ENCODE assay signal across 1 cellular context in the genomic region with DNA sequence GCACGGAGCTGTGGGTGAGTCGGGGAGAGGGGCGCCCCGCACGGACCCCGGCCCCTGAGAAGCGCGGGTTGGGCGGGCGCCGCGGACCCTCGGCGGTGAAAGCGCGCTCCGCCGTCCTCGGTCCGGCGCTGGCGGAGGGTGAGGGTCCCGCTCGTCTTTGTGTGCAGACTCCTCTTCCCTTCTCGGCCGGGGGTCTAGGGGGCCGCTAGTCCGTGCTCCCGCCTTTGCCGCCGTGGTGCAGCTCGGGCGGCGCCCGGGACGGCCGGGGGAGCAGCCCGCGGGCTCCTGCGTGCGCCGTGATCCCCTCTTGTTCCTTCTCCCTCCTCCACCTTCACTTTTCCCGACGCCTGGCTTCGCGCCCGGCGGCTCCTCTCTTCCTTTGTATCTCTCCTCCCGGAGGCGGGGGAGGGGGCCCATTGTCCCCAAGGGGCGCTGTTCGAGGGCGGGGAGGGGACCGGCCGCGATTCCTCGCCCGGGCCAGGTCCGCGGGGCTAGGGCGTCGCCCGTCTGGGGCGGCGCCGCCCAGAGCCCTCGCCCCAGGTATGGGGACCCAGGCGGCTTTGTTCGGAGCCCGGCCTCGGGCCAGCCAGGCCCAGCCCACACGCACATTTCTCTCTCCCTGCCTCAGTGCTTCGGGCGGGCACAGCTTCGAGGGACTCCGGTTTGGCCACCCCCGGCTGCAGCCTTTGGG.
A peak's percentile ranks its signal among the peaks of the same experiment; 100 is the strongest.
TF ChIP-seq lines count a peak whose summit lies in the region.

No MANE protein-coding gene starts in this region.

TF ChIP-seq in K562, 482 proteins besides CTCF, POLR2A, EP300 and RAD21 (continued from another document and continues in another):
- TF ChIP-seq, protein P1, sequence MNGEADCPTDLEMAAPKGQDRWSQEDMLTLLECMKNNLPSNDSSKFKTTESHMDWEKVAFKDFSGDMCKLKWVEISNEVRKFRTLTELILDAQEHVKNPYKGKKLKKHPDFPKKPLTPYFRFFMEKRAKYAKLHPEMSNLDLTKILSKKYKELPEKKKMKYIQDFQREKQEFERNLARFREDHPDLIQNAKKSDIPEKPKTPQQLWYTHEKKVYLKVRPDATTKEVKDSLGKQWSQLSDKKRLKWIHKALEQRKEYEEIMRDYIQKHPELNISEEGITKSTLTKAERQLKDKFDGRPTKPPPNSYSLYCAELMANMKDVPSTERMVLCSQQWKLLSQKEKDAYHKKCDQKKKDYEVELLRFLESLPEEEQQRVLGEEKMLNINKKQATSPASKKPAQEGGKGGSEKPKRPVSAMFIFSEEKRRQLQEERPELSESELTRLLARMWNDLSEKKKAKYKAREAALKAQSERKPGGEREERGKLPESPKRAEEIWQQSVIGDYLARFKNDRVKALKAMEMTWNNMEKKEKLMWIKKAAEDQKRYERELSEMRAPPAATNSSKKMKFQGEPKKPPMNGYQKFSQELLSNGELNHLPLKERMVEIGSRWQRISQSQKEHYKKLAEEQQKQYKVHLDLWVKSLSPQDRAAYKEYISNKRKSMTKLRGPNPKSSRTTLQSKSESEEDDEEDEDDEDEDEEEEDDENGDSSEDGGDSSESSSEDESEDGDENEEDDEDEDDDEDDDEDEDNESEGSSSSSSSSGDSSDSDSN (IDR thresholded peaks at IDR 0.05; ENCODE audit: borderline replicate concordance in 1 of 2, low read depth in 2 of 2, low read length in 2 of 2) = 0 out of 4 replicates have a peak, but pooled peaks of 1 of the 2 experiments have one; percentile 31
- TF ChIP-seq KAT7 (CRISPR knock-in tag; IDR thresholded peaks at IDR 0.05; ENCODE audit: borderline replicate concordance) = peak; percentile 83; the same call in 1 of the 2 replicates
- 0 out of 2 replicates have a peak, but pooled peaks have one; percentile 7 for TF ChIP-seq RB1 (IDR thresholded peaks at IDR 0.05; ENCODE audit: low read depth)
- TF ChIP-seq MAZ (CRISPR knock-in tag; conservative IDR thresholded peaks at IDR 0.05 in 1 of 2, IDR thresholded peaks at IDR 0.05 in 1 of 2) = 0 out of 4 replicates have a peak, but pooled peaks of 1 of the 2 experiments have one; percentile 25
- no peak for TF ChIP-seq TBP (optimal IDR thresholded peaks at IDR 0.05; ENCODE audit: low read depth, low read length)
- no peak for TF ChIP-seq BACH1 (tag; IDR thresholded peaks at IDR 0.05)
- TF ChIP-seq, protein P2, sequence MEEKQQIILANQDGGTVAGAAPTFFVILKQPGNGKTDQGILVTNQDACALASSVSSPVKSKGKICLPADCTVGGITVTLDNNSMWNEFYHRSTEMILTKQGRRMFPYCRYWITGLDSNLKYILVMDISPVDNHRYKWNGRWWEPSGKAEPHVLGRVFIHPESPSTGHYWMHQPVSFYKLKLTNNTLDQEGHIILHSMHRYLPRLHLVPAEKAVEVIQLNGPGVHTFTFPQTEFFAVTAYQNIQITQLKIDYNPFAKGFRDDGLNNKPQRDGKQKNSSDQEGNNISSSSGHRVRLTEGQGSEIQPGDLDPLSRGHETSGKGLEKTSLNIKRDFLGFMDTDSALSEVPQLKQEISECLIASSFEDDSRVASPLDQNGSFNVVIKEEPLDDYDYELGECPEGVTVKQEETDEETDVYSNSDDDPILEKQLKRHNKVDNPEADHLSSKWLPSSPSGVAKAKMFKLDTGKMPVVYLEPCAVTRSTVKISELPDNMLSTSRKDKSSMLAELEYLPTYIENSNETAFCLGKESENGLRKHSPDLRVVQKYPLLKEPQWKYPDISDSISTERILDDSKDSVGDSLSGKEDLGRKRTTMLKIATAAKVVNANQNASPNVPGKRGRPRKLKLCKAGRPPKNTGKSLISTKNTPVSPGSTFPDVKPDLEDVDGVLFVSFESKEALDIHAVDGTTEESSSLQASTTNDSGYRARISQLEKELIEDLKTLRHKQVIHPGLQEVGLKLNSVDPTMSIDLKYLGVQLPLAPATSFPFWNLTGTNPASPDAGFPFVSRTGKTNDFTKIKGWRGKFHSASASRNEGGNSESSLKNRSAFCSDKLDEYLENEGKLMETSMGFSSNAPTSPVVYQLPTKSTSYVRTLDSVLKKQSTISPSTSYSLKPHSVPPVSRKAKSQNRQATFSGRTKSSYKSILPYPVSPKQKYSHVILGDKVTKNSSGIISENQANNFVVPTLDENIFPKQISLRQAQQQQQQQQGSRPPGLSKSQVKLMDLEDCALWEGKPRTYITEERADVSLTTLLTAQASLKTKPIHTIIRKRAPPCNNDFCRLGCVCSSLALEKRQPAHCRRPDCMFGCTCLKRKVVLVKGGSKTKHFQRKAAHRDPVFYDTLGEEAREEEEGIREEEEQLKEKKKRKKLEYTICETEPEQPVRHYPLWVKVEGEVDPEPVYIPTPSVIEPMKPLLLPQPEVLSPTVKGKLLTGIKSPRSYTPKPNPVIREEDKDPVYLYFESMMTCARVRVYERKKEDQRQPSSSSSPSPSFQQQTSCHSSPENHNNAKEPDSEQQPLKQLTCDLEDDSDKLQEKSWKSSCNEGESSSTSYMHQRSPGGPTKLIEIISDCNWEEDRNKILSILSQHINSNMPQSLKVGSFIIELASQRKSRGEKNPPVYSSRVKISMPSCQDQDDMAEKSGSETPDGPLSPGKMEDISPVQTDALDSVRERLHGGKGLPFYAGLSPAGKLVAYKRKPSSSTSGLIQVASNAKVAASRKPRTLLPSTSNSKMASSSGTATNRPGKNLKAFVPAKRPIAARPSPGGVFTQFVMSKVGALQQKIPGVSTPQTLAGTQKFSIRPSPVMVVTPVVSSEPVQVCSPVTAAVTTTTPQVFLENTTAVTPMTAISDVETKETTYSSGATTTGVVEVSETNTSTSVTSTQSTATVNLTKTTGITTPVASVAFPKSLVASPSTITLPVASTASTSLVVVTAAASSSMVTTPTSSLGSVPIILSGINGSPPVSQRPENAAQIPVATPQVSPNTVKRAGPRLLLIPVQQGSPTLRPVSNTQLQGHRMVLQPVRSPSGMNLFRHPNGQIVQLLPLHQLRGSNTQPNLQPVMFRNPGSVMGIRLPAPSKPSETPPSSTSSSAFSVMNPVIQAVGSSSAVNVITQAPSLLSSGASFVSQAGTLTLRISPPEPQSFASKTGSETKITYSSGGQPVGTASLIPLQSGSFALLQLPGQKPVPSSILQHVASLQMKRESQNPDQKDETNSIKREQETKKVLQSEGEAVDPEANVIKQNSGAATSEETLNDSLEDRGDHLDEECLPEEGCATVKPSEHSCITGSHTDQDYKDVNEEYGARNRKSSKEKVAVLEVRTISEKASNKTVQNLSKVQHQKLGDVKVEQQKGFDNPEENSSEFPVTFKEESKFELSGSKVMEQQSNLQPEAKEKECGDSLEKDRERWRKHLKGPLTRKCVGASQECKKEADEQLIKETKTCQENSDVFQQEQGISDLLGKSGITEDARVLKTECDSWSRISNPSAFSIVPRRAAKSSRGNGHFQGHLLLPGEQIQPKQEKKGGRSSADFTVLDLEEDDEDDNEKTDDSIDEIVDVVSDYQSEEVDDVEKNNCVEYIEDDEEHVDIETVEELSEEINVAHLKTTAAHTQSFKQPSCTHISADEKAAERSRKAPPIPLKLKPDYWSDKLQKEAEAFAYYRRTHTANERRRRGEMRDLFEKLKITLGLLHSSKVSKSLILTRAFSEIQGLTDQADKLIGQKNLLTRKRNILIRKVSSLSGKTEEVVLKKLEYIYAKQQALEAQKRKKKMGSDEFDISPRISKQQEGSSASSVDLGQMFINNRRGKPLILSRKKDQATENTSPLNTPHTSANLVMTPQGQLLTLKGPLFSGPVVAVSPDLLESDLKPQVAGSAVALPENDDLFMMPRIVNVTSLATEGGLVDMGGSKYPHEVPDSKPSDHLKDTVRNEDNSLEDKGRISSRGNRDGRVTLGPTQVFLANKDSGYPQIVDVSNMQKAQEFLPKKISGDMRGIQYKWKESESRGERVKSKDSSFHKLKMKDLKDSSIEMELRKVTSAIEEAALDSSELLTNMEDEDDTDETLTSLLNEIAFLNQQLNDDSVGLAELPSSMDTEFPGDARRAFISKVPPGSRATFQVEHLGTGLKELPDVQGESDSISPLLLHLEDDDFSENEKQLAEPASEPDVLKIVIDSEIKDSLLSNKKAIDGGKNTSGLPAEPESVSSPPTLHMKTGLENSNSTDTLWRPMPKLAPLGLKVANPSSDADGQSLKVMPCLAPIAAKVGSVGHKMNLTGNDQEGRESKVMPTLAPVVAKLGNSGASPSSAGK (IDR thresholded peaks at IDR 0.05) = peak; percentile 29; the same call in 1 of the 2 replicates
- TF ChIP-seq, protein P3, sequence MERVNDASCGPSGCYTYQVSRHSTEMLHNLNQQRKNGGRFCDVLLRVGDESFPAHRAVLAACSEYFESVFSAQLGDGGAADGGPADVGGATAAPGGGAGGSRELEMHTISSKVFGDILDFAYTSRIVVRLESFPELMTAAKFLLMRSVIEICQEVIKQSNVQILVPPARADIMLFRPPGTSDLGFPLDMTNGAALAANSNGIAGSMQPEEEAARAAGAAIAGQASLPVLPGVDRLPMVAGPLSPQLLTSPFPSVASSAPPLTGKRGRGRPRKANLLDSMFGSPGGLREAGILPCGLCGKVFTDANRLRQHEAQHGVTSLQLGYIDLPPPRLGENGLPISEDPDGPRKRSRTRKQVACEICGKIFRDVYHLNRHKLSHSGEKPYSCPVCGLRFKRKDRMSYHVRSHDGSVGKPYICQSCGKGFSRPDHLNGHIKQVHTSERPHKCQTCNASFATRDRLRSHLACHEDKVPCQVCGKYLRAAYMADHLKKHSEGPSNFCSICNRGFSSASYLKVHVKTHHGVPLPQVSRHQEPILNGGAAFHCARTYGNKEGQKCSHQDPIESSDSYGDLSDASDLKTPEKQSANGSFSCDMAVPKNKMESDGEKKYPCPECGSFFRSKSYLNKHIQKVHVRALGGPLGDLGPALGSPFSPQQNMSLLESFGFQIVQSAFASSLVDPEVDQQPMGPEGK (CRISPR knock-in tag; IDR thresholded peaks at IDR 0.05; ENCODE audit: borderline replicate concordance) = no peak
- TF ChIP-seq SRSF9 (IDR thresholded peaks at IDR 0.05; ENCODE audit: borderline replicate concordance, low read depth, low read length) = no peak
- TF ChIP-seq POLR2G (IDR thresholded peaks at IDR 0.05; ENCODE audit: low read depth, low read length) = peak; percentile 30; the same call in 1 of the 2 replicates
- TF ChIP-seq FUS (optimal IDR thresholded peaks at IDR 0.05; ENCODE audit: low read depth, low read length) = no peak
- TF ChIP-seq ZNF12 (CRISPR knock-in tag; IDR thresholded peaks at IDR 0.05) = no peak
- TF ChIP-seq ZFX (CRISPR knock-in tag; IDR thresholded peaks at IDR 0.05) = peak; percentile 24; the same call in 1 of the 2 replicates
- no peak for TF ChIP-seq MIER1 (IDR thresholded peaks at IDR 0.05; ENCODE audit: low read depth)
- TF ChIP-seq, protein P4, sequence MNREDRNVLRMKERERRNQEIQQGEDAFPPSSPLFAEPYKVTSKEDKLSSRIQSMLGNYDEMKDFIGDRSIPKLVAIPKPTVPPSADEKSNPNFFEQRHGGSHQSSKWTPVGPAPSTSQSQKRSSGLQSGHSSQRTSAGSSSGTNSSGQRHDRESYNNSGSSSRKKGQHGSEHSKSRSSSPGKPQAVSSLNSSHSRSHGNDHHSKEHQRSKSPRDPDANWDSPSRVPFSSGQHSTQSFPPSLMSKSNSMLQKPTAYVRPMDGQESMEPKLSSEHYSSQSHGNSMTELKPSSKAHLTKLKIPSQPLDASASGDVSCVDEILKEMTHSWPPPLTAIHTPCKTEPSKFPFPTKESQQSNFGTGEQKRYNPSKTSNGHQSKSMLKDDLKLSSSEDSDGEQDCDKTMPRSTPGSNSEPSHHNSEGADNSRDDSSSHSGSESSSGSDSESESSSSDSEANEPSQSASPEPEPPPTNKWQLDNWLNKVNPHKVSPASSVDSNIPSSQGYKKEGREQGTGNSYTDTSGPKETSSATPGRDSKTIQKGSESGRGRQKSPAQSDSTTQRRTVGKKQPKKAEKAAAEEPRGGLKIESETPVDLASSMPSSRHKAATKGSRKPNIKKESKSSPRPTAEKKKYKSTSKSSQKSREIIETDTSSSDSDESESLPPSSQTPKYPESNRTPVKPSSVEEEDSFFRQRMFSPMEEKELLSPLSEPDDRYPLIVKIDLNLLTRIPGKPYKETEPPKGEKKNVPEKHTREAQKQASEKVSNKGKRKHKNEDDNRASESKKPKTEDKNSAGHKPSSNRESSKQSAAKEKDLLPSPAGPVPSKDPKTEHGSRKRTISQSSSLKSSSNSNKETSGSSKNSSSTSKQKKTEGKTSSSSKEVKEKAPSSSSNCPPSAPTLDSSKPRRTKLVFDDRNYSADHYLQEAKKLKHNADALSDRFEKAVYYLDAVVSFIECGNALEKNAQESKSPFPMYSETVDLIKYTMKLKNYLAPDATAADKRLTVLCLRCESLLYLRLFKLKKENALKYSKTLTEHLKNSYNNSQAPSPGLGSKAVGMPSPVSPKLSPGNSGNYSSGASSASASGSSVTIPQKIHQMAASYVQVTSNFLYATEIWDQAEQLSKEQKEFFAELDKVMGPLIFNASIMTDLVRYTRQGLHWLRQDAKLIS (CRISPR knock-in tag; IDR thresholded peaks at IDR 0.05) = peak; percentile 74; the same call in 1 of the 2 replicates
- TF ChIP-seq PCBP2 (IDR thresholded peaks at IDR 0.05; ENCODE audit: low read depth, low read length, poor library complexity, severe bottlenecking) = no peak
- 0 out of 2 replicates have a peak, but pooled peaks have one; percentile 20 for TF ChIP-seq LCOR (CRISPR knock-in tag; IDR thresholded peaks at IDR 0.05)
- no peak for TF ChIP-seq KLF6 (CRISPR knock-in tag; IDR thresholded peaks at IDR 0.05; ENCODE audit: borderline replicate concordance)
- peak; percentile 61 for TF ChIP-seq RBFOX2 (IDR thresholded peaks at IDR 0.05; ENCODE audit: low read depth, low read length)
- no peak for TF ChIP-seq CEBPG (CRISPR knock-in tag; IDR thresholded peaks at IDR 0.05)
- no peak for TF ChIP-seq CEBPG (tag; conservative IDR thresholded peaks at IDR 0.05 in 1 of 2, IDR thresholded peaks at IDR 0.05 in 1 of 2)
- TF ChIP-seq RBBP5 (IDR thresholded peaks at IDR 0.05; ENCODE audit: borderline replicate concordance, insufficient read depth, low read length, poor library complexity, severe bottlenecking) = peak; percentile 76
- TF ChIP-seq SMAD1 (IDR thresholded peaks at IDR 0.05; ENCODE audit: low read depth, low read length, partially characterized antibody) = no peak
- TF ChIP-seq, protein P5, sequence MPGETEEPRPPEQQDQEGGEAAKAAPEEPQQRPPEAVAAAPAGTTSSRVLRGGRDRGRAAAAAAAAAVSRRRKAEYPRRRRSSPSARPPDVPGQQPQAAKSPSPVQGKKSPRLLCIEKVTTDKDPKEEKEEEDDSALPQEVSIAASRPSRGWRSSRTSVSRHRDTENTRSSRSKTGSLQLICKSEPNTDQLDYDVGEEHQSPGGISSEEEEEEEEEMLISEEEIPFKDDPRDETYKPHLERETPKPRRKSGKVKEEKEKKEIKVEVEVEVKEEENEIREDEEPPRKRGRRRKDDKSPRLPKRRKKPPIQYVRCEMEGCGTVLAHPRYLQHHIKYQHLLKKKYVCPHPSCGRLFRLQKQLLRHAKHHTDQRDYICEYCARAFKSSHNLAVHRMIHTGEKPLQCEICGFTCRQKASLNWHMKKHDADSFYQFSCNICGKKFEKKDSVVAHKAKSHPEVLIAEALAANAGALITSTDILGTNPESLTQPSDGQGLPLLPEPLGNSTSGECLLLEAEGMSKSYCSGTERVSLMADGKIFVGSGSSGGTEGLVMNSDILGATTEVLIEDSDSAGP (CRISPR knock-in tag; IDR thresholded peaks at IDR 0.05) = peak; percentile 70; the same call in 1 of the 2 replicates
